Comparison of ENCODE assay signal across 1 cellular context in genomic region chr4:10736895-10737294, GRCh38.
TF ChIP-seq lines count a peak whose summit lies in the region.

No MANE protein-coding gene starts in this region.

TF ChIP-seq in H1, 55 proteins besides CTCF, POLR2A, EP300 and RAD21 (continued from another document):
- TF ChIP-seq POU5F1 (IDR thresholded peaks at IDR 0.05; ENCODE audit: low read depth, low read length) (no peak), SRF (IDR thresholded peaks at IDR 0.05; ENCODE audit: low read depth, low read length) (no peak), E2F6 (IDR thresholded peaks at IDR 0.05) (no peak), PHF8 (conservative IDR thresholded peaks at IDR 0.05; ENCODE audit: low read depth, low read length) (no peak), TAF1 (IDR thresholded peaks at IDR 0.05; ENCODE audit: low read depth, low read length) (no peak)
